In genomic region chr2:43239981-43240761, GRCh38 we compare ENCODE assay signal across 9 cellular contexts. TPM values are rescaled to one million over a fixed set of nuclear protein-coding genes. Genes with fewer than 3 reads are reported as not detected.
DNase-seq lines count a peak whose midpoint lies in the region; ATAC-seq, FAIRE-seq and TF ChIP-seq lines count a peak whose summit lies in the region.
"Had no signal": no experiment of that assay in that cellular context is flagged by ENCODE, and none has a peak within 500 bp of the region (broad histone marks: within the 10 kb centered on the region; RNA-seq: fewer than 3 reads in every experiment).

No MANE protein-coding gene starts in this region.

- POLR2A ChIA-PET in WTC11 (lab: Charles Lee) = interaction anchor here (0.9 to 1.5 kb wide), 2 partner anchors 13 to 16 kb away, joined by 3 to 5 read pairs; partner anchors contain the start of gene ZFP36L2

- H3K27me3 Mint-ChIP-seq in GM23338 (ENCODE audit: insufficient read depth, low read depth, poor library complexity) (peaks cover 6% of the 10 kb centered on the region), WTC11 (ENCODE audit: low read depth) (no peaks in the 10 kb centered on the region), memory B cell (no peaks in the 10 kb centered on the region)

- 0 out of 2 replicates have a peak, but pooled peaks cover 7% of the 10 kb centered on the region for H3F3A ChIP-seq in GM23338 (replicated peaks; ENCODE audit: low read depth)

- H3K79me2 ChIP-seq in GM23338 (replicated peaks; ENCODE audit: insufficient read depth) = no peaks in the 10 kb centered on the region

- FAIRE-seq in small intestine (lab: Jason Lieb, UNC) = no peak

- H3K27ac Mint-ChIP-seq in GM23338 = no peak overlapping the region
- H3K27ac Mint-ChIP-seq in WTC11 = peak overlapping the region; percentile 48
- peak overlapping the region; percentile 90 for H3K27ac Mint-ChIP-seq in memory B cell

- H3K4me3 Mint-ChIP-seq in GM23338 (no peak overlapping the region; the same call in 2 of the 3 replicates), WTC11 (no peak overlapping the region), memory B cell (peak overlapping the region; percentile 41)

- H3K27me3 ChIP-seq in GM23338 (ENCODE audit: insufficient read depth) = no peaks in the 10 kb centered on the region
- H3K27me3 ChIP-seq in small intestine (ENCODE audit: control insufficient read depth in 2 of 2, insufficient read depth in 2 of 2, low read length in 2 of 2) = no peaks in the 10 kb centered on the region

- H4K20me1 ChIP-seq in GM23338 (replicated peaks; ENCODE audit: insufficient read depth) = no peaks in the 10 kb centered on the region

- no peaks in the 10 kb centered on the region for H3K9me2 ChIP-seq in GM23338 (ENCODE audit: insufficient read depth)

- DNase-seq in CD1c-positive myeloid dendritic cell (ENCODE audit: extremely low spot score) (peak; percentile 74), GM23338 (ENCODE audit: low spot score) (peak; percentile 67), WTC11 (ENCODE audit: low spot score) (no peak), memory B cell (ENCODE audit: low spot score in 2 of 2) (no peak), HuH-7.5 (ENCODE audit: low spot score) (no peak), small intestine (no peak)
- DNase-seq in activated CD8-positive, alpha-beta memory T cell treated with anti-CD3 and anti-CD28 coated beads, Interleukin-2, amount 50 U/mL, for 48 hours = no peak
- DNase-seq: stimulated activated CD4-positive, alpha-beta T cell treated with anti-CD3 and anti-CD28 coated beads, Interleukin-1b, Interleukin-23, amount 100 ng/mL, for 48 hours had no signal

- TF ChIP-seq CTCF in GM23338 (conservative IDR thresholded peaks at IDR 0.05; ENCODE audit: low read depth in 2 of 2) (peak; percentile 49 to 69), WTC11 (IDR thresholded peaks at IDR 0.05) (no peak)

- 84 to 93% (median 91%) methylated on average over 13 of the region's 13 CpGs for WGBS in small intestine, 3 donors

- H3K4me2 ChIP-seq in GM23338 = no peak overlapping the region

- peaks cover 7% of the 10 kb centered on the region; the same call in 2 of the 3 replicates for H3K4me1 Mint-ChIP-seq in GM23338
- H3K4me1 Mint-ChIP-seq in WTC11 = peaks cover 7% of the 10 kb centered on the region
- peaks cover 27% of the 10 kb centered on the region for H3K4me1 Mint-ChIP-seq in memory B cell

- no peak overlapping the region for H3K27ac ChIP-seq in GM23338 (ENCODE audit: low read depth)
- H3K27ac ChIP-seq in small intestine (ENCODE audit: low read depth in 1 of 2, low read length in 1 of 2) = peak overlapping the region in 1 of 2 donors; percentile 75

- H2AFZ ChIP-seq in GM23338 = no peak overlapping the region

- H3K9me3 ChIP-seq in small intestine (ENCODE audit: control insufficient read depth, low read depth) = no peaks in the 10 kb centered on the region

- H3K4me3 ChIP-seq in GM23338 (no peak overlapping the region), small intestine (ENCODE audit: low read depth in 1 of 2, low read length in 2 of 2) (no peak overlapping the region)

- H3K9me3 Mint-ChIP-seq in GM23338 = no peaks in the 10 kb centered on the region; the same call in 2 of the 3 replicates
- no peaks in the 10 kb centered on the region for H3K9me3 Mint-ChIP-seq in WTC11
- no peaks in the 10 kb centered on the region for H3K9me3 Mint-ChIP-seq in memory B cell

- no peaks in the 10 kb centered on the region; the same call in 1 of the 2 replicates for H3K4me1 ChIP-seq in GM23338 (ENCODE audit: insufficient read depth)
- no peaks in the 10 kb centered on the region for H3K4me1 ChIP-seq in small intestine (ENCODE audit: control insufficient read depth in 2 of 2, insufficient read depth in 1 of 2, low read depth in 1 of 2, low read length in 1 of 2)

- peak; percentile 75 for ATAC-seq in GM23338
- peak; percentile 39 for ATAC-seq in WTC11
- peak; percentile 79 for ATAC-seq in memory B cell (ENCODE audit: low read depth)
- no peak for ATAC-seq in HG02938 (IDR thresholded peaks at IDR 0.05; ENCODE audit: unreplicated experiment)

- H3K36me3 ChIP-seq in GM23338 (ENCODE audit: insufficient read depth) (no peaks in the 10 kb centered on the region), small intestine (ENCODE audit: control insufficient read depth in 2 of 2, insufficient read depth in 2 of 2, low read length in 2 of 2) (no peaks in the 10 kb centered on the region)

- no peaks in the 10 kb centered on the region; the same call in 2 of the 3 replicates for H3K36me3 Mint-ChIP-seq in GM23338 (ENCODE audit: low read depth)
- no peaks in the 10 kb centered on the region for H3K36me3 Mint-ChIP-seq in WTC11
- H3K36me3 Mint-ChIP-seq in memory B cell = peaks cover 6% of the 10 kb centered on the region

- CTCF ChIA-PET in WTC11 (lab: Charles Lee) = interaction anchor here (0.6 to 3.3 kb wide), 12 partner anchors 11 to 245 kb away, joined by 3 to 23 read pairs (median 5); partner anchors contain the start of gene ZFP36L2

TF ChIP-seq in GM23338, 12 proteins besides CTCF, POLR2A, EP300 and RAD21 (continues in another document):
- TF ChIP-seq POLR2AphosphoS5 (IDR thresholded peaks at IDR 0.05; ENCODE audit: low read depth) = no peak
- TF ChIP-seq JUNB (IDR thresholded peaks at IDR 0.05; ENCODE audit: unreplicated experiment) = no peak

TF ChIP-seq in WTC11, 78 proteins besides CTCF, POLR2A, EP300 and RAD21:
- TF ChIP-seq E2F5 (CRISPR knock-in tag; IDR thresholded peaks at IDR 0.05) = no peak
- TF ChIP-seq IRF2 (CRISPR knock-in tag; IDR thresholded peaks at IDR 0.05; ENCODE audit: borderline replicate concordance, low read depth) = no peak
- TF ChIP-seq CBFB (CRISPR knock-in tag; IDR thresholded peaks at IDR 0.05; ENCODE audit: low read depth) = no peak
- TF ChIP-seq ZNF232 (CRISPR knock-in tag; IDR thresholded peaks at IDR 0.05) = no peak
- TF ChIP-seq CREB1 (CRISPR knock-in tag; IDR thresholded peaks at IDR 0.05) = no peak
- TF ChIP-seq HMGXB4 (CRISPR knock-in tag; IDR thresholded peaks at IDR 0.05) = no peak
- TF ChIP-seq FOXK1 (CRISPR knock-in tag; IDR thresholded peaks at IDR 0.05) = no peak
- TF ChIP-seq ELF4 (CRISPR knock-in tag; IDR thresholded peaks at IDR 0.05; ENCODE audit: low read depth) = no peak
- no peak for TF ChIP-seq GABPB1 (CRISPR knock-in tag; IDR thresholded peaks at IDR 0.05)
- TF ChIP-seq NR2C2 (CRISPR knock-in tag; IDR thresholded peaks at IDR 0.05) = no peak
- TF ChIP-seq HMGA2 (CRISPR knock-in tag; IDR thresholded peaks at IDR 0.05) = no peak
- no peak for TF ChIP-seq RELA (CRISPR knock-in tag; IDR thresholded peaks at IDR 0.05; ENCODE audit: borderline replicate concordance)
- TF ChIP-seq SMAD3 (CRISPR knock-in tag; IDR thresholded peaks at IDR 0.05; ENCODE audit: borderline replicate concordance) = no peak
- no peak for TF ChIP-seq TP53 (CRISPR knock-in tag; IDR thresholded peaks at IDR 0.05)
- no peak for TF ChIP-seq TEAD1 (CRISPR knock-in tag; IDR thresholded peaks at IDR 0.05)
- no peak for TF ChIP-seq ESRRA (CRISPR knock-in tag; IDR thresholded peaks at IDR 0.05; ENCODE audit: borderline replicate concordance)
- TF ChIP-seq, protein P1, sequence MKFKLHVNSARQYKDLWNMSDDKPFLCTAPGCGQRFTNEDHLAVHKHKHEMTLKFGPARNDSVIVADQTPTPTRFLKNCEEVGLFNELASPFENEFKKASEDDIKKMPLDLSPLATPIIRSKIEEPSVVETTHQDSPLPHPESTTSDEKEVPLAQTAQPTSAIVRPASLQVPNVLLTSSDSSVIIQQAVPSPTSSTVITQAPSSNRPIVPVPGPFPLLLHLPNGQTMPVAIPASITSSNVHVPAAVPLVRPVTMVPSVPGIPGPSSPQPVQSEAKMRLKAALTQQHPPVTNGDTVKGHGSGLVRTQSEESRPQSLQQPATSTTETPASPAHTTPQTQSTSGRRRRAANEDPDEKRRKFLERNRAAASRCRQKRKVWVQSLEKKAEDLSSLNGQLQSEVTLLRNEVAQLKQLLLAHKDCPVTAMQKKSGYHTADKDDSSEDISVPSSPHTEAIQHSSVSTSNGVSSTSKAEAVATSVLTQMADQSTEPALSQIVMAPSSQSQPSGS (CRISPR knock-in tag; IDR thresholded peaks at IDR 0.05; ENCODE audit: borderline replicate concordance, low read depth) = no peak

RNA-seq across cellular contexts. Expression of gene ZFP36L2, which starts 13.8 kb away (rescaled TPM):
- 37.9 and 43.0 TPM in 2 replicates for total RNA-seq in GM23338 (2014; rRNA removed; shearing (Covaris generic))
- polyA plus RNA-seq in GM23338 (2016; fragmentation: Nextera tagmentation; extraction: Ambion mirVana) (38.4 and 39.6 TPM in 2 replicates), small intestine (10 to 100 TPM; 62.1 to 98.9 (median 98.8) TPM)
- total RNA-seq in WTC11 (2021) = 50.4 to 63.4 TPM (median 61.6 TPM) in 3 replicates

Comparison
In these comparisons a context has a peak if more than half of its experiments do, and no peak if none do; other contexts are left out.
1. DNase-seq: peak in CD1c-positive myeloid dendritic cell (single experiment) and GM23338 (single experiment); none in WTC11 (single experiment), memory B cell (0 of 2), activated CD8-positive, alpha-beta memory T cell treated with anti-CD3 and anti-CD28 coated beads, Interleukin-2, amount 50 U/mL, for 48 hours (single experiment), HuH-7.5 (single experiment) and small intestine (single experiment).